ENCODE assay signal across 22 cellular contexts in genomic region chr11:68817554-68817953, GRCh38. TPM values are rescaled to one million over a fixed set of nuclear protein-coding genes. Genes with fewer than 3 reads are reported as not detected.
DNase-seq lines count a peak whose midpoint lies in the region; ATAC-seq and TF ChIP-seq lines count a peak whose summit lies in the region.
"Had no signal": no experiment of that assay in that cellular context is flagged by ENCODE, and none has a peak within 500 bp of the region (broad histone marks: within the 10 kb centered on the region; RNA-seq: fewer than 3 reads in every experiment).

No MANE protein-coding gene starts in this region.

- H3K27ac ChIP-seq in neuronal stem cell (replicated peaks; ENCODE audit: low read length) (no peak overlapping the region), neural progenitor cell (no peak overlapping the region), GM23248 (no peak overlapping the region)
- H3K27ac ChIP-seq: body of pancreas, uterus, WERI-Rb-1 had no signal

- no peak for DNase-seq in activated CD4-positive, alpha-beta T cell treated with anti-CD3 and anti-CD28 coated beads, Interleukin-2, amount 10 ng/mL, durations not matched to agents 7 days and 5 days
- no peak for DNase-seq in activated CD4-positive, alpha-beta T cell treated with anti-CD3 and anti-CD28 coated beads, Interleukin-2, amount 50 U/mL, for 4 hours
- DNase-seq in T-helper 17 cell: no peak
- no peak for DNase-seq in chondrocyte (ENCODE audit: low spot score)
- DNase-seq in neuronal stem cell (ENCODE audit: low spot score): no peak
- no peak for DNase-seq in neural progenitor cell (ENCODE audit: low spot score)
- DNase-seq in mesothelial cell of epicardium (ENCODE audit: low spot score in 2 of 2, unreplicated experiment in 2 of 2): no peak
- DNase-seq in GM23248: no peak
- DNase-seq: body of pancreas; H7; hippocampal formation; islet precursor cell; naive B cell; NCI-H2227 treated with DMSO at 0.1 percent for 48 hours; NCI-H82; SHP77 treated with DMSO at 0.1 percent for 48 hours; stimulated activated CD4-positive, alpha-beta T cell treated with anti-CD3 and anti-CD28 coated beads, Interleukin-2, amount 100 ng/mL, for 48 hours; substantia nigra; uterus; WERI-Rb-1 had no signal

- POLR2A ChIA-PET in activated CD4-positive, alpha-beta T cell treated with anti-CD3 and anti-CD28 coated beads, Interleukin-2, amount 10 ng/mL, durations not matched to agents 7 days and 5 days (lab: Charles Lee): interaction anchor here (0.8 kb wide), 1 partner anchor 27 kb away, joined by 3 read pairs; no protein-coding TSS in a partner anchor

- WGBS in neuronal stem cell (ENCODE audit: extremely low coverage in 2 of 2, insufficient read length in 2 of 2, insufficient replicate concordance in 1 of 2), 2 donors: no CpG with 5 or more reads among the region's 4 CpGs
- 75 to 90% methylated on average over 1 to 4 of the region's 4 CpGs for WGBS in GM23248 (ENCODE audit: low coverage in 1 of 2, low lambda C conversion rate in 2 of 2, missing lambda C conversion rate in 2 of 2), 2 experiments

- no peak overlapping the region for H2BK15ac ChIP-seq in neuronal stem cell (ENCODE audit: low read length)

- no peak overlapping the region for H4K8ac ChIP-seq in neuronal stem cell (ENCODE audit: low read depth, low read length)

- no peaks in the 10 kb centered on the region for H3K9me3 ChIP-seq in T-helper 17 cell (ENCODE audit: control insufficient read depth, low read length, poor library complexity, severe bottlenecking)
- H3K9me3 ChIP-seq in neuronal stem cell (replicated peaks in 1 of 2; ENCODE audit: control insufficient read depth in 2 of 2, insufficient read depth in 1 of 2, low read depth in 1 of 2, low read length in 2 of 2): no peaks in the 10 kb centered on the region
- no peaks in the 10 kb centered on the region for H3K9me3 ChIP-seq in neural progenitor cell (ENCODE audit: low read depth)
- H3K9me3 ChIP-seq in GM23248 (ENCODE audit: low read depth): no peaks in the 10 kb centered on the region
- H3K9me3 ChIP-seq: body of pancreas, uterus had no signal

- no peak for ATAC-seq in T-helper 17 cell
- ATAC-seq: body of pancreas had no signal

- CTCF ChIA-PET in activated CD4-positive, alpha-beta T cell treated with anti-CD3 and anti-CD28 coated beads, Interleukin-2, amount 10 ng/mL, durations not matched to agents 7 days and 5 days (lab: Charles Lee): interaction anchor here (0.9 to 2.0 kb wide), 2 partner anchors 20 to 24 kb away, joined by 3 to 7 read pairs; no protein-coding TSS in a partner anchor

- H3K9me3 Mint-ChIP-seq in activated CD4-positive, alpha-beta T cell treated with anti-CD3 and anti-CD28 coated beads, Interleukin-2, amount 10 ng/mL, durations not matched to agents 7 days and 5 days: no peaks in the 10 kb centered on the region
- H3K9me3 Mint-ChIP-seq in chondrocyte (ENCODE audit: low read depth) (no peaks in the 10 kb centered on the region), neural progenitor cell (no peaks in the 10 kb centered on the region), mesothelial cell of epicardium (no peaks in the 10 kb centered on the region)
- H3K9me3 Mint-ChIP-seq: naive B cell had no signal

- H3K4ac ChIP-seq in neuronal stem cell (ENCODE audit: low read length): no peak overlapping the region

- no peak for TF ChIP-seq CTCF in chondrocyte (IDR thresholded peaks at IDR 0.05)
- no peak for TF ChIP-seq CTCF in neural progenitor cell (IDR thresholded peaks at IDR 0.05)
- no peak for TF ChIP-seq CTCF in mesothelial cell of epicardium (IDR thresholded peaks at IDR 0.05; ENCODE audit: unreplicated experiment)

- H2AK5ac ChIP-seq in neuronal stem cell (ENCODE audit: low read depth, low read length): no peak overlapping the region

- peaks cover 7% of the 10 kb centered on the region for H3K36me3 Mint-ChIP-seq in activated CD4-positive, alpha-beta T cell treated with anti-CD3 and anti-CD28 coated beads, Interleukin-2, amount 10 ng/mL, durations not matched to agents 7 days and 5 days (ENCODE audit: low read depth)
- H3K36me3 Mint-ChIP-seq in T-helper 17 cell (ENCODE audit: low read depth) (no peaks in the 10 kb centered on the region), chondrocyte (ENCODE audit: low read depth) (peaks cover 11% of the 10 kb centered on the region), neural progenitor cell (no peaks in the 10 kb centered on the region), mesothelial cell of epicardium (no peaks in the 10 kb centered on the region)
- H3K36me3 Mint-ChIP-seq: naive B cell had no signal

- no peak overlapping the region for H3K14ac ChIP-seq in neuronal stem cell (ENCODE audit: low read length)

- H3K27me3 ChIP-seq in neuronal stem cell (ENCODE audit: control insufficient read depth in 3 of 3, insufficient read depth in 3 of 3, low read depth in 1 of 3, low read length in 3 of 3) (no peaks in the 10 kb centered on the region), neural progenitor cell (no peaks in the 10 kb centered on the region), GM23248 (replicated peaks; ENCODE audit: insufficient read depth) (no peaks in the 10 kb centered on the region)
- H3K27me3 ChIP-seq: body of pancreas, uterus had no signal

- H3K4me1 ChIP-seq in neuronal stem cell (ENCODE audit: control insufficient read depth in 2 of 2, insufficient read depth in 1 of 2, low read depth in 1 of 2, low read length in 2 of 2) (no peaks in the 10 kb centered on the region), neural progenitor cell (no peaks in the 10 kb centered on the region), GM23248 (ENCODE audit: insufficient read depth) (no peaks in the 10 kb centered on the region)
- H3K4me1 ChIP-seq: uterus had no signal

- no peak overlapping the region for H4K91ac ChIP-seq in neuronal stem cell (ENCODE audit: low read depth, low read length, poor library complexity)

- no peak overlapping the region for H3K4me3 Mint-ChIP-seq in activated CD4-positive, alpha-beta T cell treated with anti-CD3 and anti-CD28 coated beads, Interleukin-2, amount 10 ng/mL, durations not matched to agents 7 days and 5 days
- H3K4me3 Mint-ChIP-seq in T-helper 17 cell: peak overlapping the region; percentile 70
- no peak overlapping the region for H3K4me3 Mint-ChIP-seq in chondrocyte (ENCODE audit: unreplicated experiment)
- H3K4me3 Mint-ChIP-seq in neural progenitor cell: no peak overlapping the region
- H3K4me3 Mint-ChIP-seq in mesothelial cell of epicardium: no peak overlapping the region

- no peaks in the 10 kb centered on the region for H3K9me2 ChIP-seq in GM23248 (ENCODE audit: insufficient read depth)

- H3K79me2 ChIP-seq in neural progenitor cell (ENCODE audit: low read depth) (no peaks in the 10 kb centered on the region), GM23248 (ENCODE audit: insufficient read depth) (peaks cover 93% of the 10 kb centered on the region)

- H2BK5ac ChIP-seq in neuronal stem cell (ENCODE audit: low read length): no peak overlapping the region

- H3K18ac ChIP-seq in neuronal stem cell (ENCODE audit: low read length): peak overlapping the region; percentile 17

- H3K79me1 ChIP-seq in neuronal stem cell (ENCODE audit: low read depth, low read length): no peaks in the 10 kb centered on the region

- H3K4me1 Mint-ChIP-seq in activated CD4-positive, alpha-beta T cell treated with anti-CD3 and anti-CD28 coated beads, Interleukin-2, amount 10 ng/mL, durations not matched to agents 7 days and 5 days: peaks cover 20% of the 10 kb centered on the region
- peaks cover 25% of the 10 kb centered on the region for H3K4me1 Mint-ChIP-seq in T-helper 17 cell
- H3K4me1 Mint-ChIP-seq in chondrocyte (ENCODE audit: low read depth): peaks cover 13% of the 10 kb centered on the region
- H3K4me1 Mint-ChIP-seq in neural progenitor cell: peaks cover 4% of the 10 kb centered on the region
- H3K4me1 Mint-ChIP-seq in mesothelial cell of epicardium: no peaks in the 10 kb centered on the region

- no peaks in the 10 kb centered on the region for H4K20me1 ChIP-seq in neural progenitor cell (ENCODE audit: low read depth)
- no peaks in the 10 kb centered on the region for H4K20me1 ChIP-seq in GM23248 (ENCODE audit: insufficient read depth)

- no peak overlapping the region for H2BK120ac ChIP-seq in neuronal stem cell (ENCODE audit: low read depth, low read length)

- no peak overlapping the region for H2BK12ac ChIP-seq in neuronal stem cell (ENCODE audit: low read length)

- no peaks in the 10 kb centered on the region for H3F3A ChIP-seq in neural progenitor cell (ENCODE audit: low read depth)
- H3F3A ChIP-seq in GM23248 (ENCODE audit: insufficient read depth): no peaks in the 10 kb centered on the region

- H3K27me3 Mint-ChIP-seq in activated CD4-positive, alpha-beta T cell treated with anti-CD3 and anti-CD28 coated beads, Interleukin-2, amount 10 ng/mL, durations not matched to agents 7 days and 5 days: no peaks in the 10 kb centered on the region
- H3K27me3 Mint-ChIP-seq in T-helper 17 cell: no peaks in the 10 kb centered on the region
- no peaks in the 10 kb centered on the region for H3K27me3 Mint-ChIP-seq in chondrocyte (ENCODE audit: low read depth)
- peaks cover 12% of the 10 kb centered on the region for H3K27me3 Mint-ChIP-seq in neural progenitor cell (ENCODE audit: insufficient read depth, low read depth)
- H3K27me3 Mint-ChIP-seq in mesothelial cell of epicardium (ENCODE audit: low read depth): no peaks in the 10 kb centered on the region
- H3K27me3 Mint-ChIP-seq: naive B cell had no signal

- H2AFZ ChIP-seq in neuronal stem cell (ENCODE audit: low read length): no peak overlapping the region
- H2AFZ ChIP-seq in neural progenitor cell (replicated peaks): no peak overlapping the region
- no peak overlapping the region for H2AFZ ChIP-seq in GM23248

- H3K23ac ChIP-seq in neuronal stem cell (ENCODE audit: low read depth, low read length, poor library complexity): no peak overlapping the region

- in situ Hi-C loops in GM23248 (cut with MboI): no loop called here

- H3K4me3 ChIP-seq in neuronal stem cell (ENCODE audit: low read length in 2 of 2): no peak overlapping the region
- no peak overlapping the region for H3K4me3 ChIP-seq in neural progenitor cell
- no peak overlapping the region for H3K4me3 ChIP-seq in GM23248
- H3K4me3 ChIP-seq: body of pancreas, coronary artery, skin epidermis, uterus had no signal

- H3K36me3 ChIP-seq in neuronal stem cell (replicated peaks in 1 of 2; ENCODE audit: control insufficient read depth in 2 of 2, insufficient read depth in 2 of 2, low read length in 2 of 2) (no peaks in the 10 kb centered on the region), neural progenitor cell (no peaks in the 10 kb centered on the region), GM23248 (ENCODE audit: low read depth) (peaks cover 8% of the 10 kb centered on the region; the same call in 1 of the 2 replicates)
- H3K36me3 ChIP-seq: uterus, WERI-Rb-1 had no signal

- peak overlapping the region; percentile 51 for H3K27ac Mint-ChIP-seq in activated CD4-positive, alpha-beta T cell treated with anti-CD3 and anti-CD28 coated beads, Interleukin-2, amount 10 ng/mL, durations not matched to agents 7 days and 5 days
- H3K27ac Mint-ChIP-seq in T-helper 17 cell: peak overlapping the region; percentile 86
- H3K27ac Mint-ChIP-seq in chondrocyte (ENCODE audit: unreplicated experiment): peak overlapping the region; percentile 59
- H3K27ac Mint-ChIP-seq in neural progenitor cell: no peak overlapping the region
- no peak overlapping the region for H3K27ac Mint-ChIP-seq in mesothelial cell of epicardium

- H3K4me2 ChIP-seq in neuronal stem cell (ENCODE audit: insufficient read depth, low read length, poor library complexity, severe bottlenecking) (no peak overlapping the region), neural progenitor cell (no peak overlapping the region), GM23248 (ENCODE audit: unreplicated experiment) (no peak overlapping the region)

- no peak overlapping the region for H3K9ac ChIP-seq in neuronal stem cell (ENCODE audit: low read depth, low read length, poor library complexity)
- H3K9ac ChIP-seq in neural progenitor cell: no peak overlapping the region
- no peak overlapping the region for H3K9ac ChIP-seq in GM23248

RNA-seq across cellular contexts. Expression of gene CPT1A, which starts 24.2 kb away (rescaled TPM):
- 10 to 100 TPM; 66.3 to 69.9 TPM for total RNA-seq in activated CD4-positive, alpha-beta T cell treated with anti-CD3 and anti-CD28 coated beads, Interleukin-2, amount 10 ng/mL, durations not matched to agents 7 days and 5 days
- 10 to 100 TPM; 29.5 to 33.3 TPM for total RNA-seq in T-helper 17 cell
- 58.0 to 83.0 TPM (median 58.8 TPM) in 3 replicates for total RNA-seq in chondrocyte
- polyA plus RNA-seq in neuronal stem cell (2013, experiment 1 of 2): 0.84 TPM
- 0.93 TPM for polyA plus RNA-seq in neuronal stem cell (2013, experiment 2 of 2)
- 0.64 and 0.90 TPM in 2 replicates for total RNA-seq in neural progenitor cell (ENCODE audit: low replicate concordance)
- 2.6 to 3.0 TPM (median 2.8 TPM) in 3 replicates for total RNA-seq in mesothelial cell of epicardium
- 20.1 and 23.6 TPM in 2 replicates for total RNA-seq in GM23248 (2014; rRNA removed; shearing (Covaris generic))
- 9.5 and 9.6 TPM in 2 replicates for polyA plus RNA-seq in GM23248 (2016; fragmentation: Nextera tagmentation; extraction: Ambion mirVana)

Comparison
In these comparisons a context has a peak if more than half of its experiments do, and no peak if none do; other contexts are left out.
1. H3K27ac Mint-ChIP-seq: peak in activated CD4-positive, alpha-beta T cell treated with anti-CD3 and anti-CD28 coated beads, Interleukin-2, amount 10 ng/mL, durations not matched to agents 7 days and 5 days (single experiment), T-helper 17 cell (single experiment) and chondrocyte (single experiment); none in neural progenitor cell (single experiment) and mesothelial cell of epicardium (single experiment).